8 cellular contexts compared by ENCODE assay signal in the genomic region with DNA sequence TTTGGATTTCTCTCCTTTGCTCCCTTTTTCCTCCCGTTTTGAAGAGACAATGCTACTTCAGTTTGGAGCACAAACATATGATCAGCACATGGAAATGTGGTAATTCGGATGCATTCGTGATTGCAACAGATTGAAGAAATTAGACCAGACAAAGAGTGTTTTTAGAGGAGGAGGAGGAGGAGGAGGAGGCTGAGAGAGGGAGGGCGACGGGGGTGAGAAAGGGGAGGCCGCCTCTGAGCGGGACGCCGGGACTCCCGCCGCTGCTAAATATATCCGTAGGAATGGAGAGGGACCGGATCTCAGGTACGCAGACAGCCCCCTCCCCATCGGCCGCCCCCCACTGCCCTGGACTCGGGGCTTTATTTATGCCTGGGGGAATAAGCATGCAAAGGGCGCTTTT.
DNase-seq lines count a peak whose midpoint lies in the region; ATAC-seq and TF ChIP-seq lines count a peak whose summit lies in the region.

No MANE protein-coding gene starts in this region.

- H3K27ac Mint-ChIP-seq in IgD-negative memory B cell (peak overlapping the region; percentile 90 to 98 (median 96)), brain (peak overlapping the region in 3 of 5 experiments; percentile 6 to 62 (median 22)), T-cell (no peak overlapping the region)

- POLR2A ChIA-PET in T-cell (lab: Charles Lee), result no interaction called here

- H3K27me3 ChIP-seq in muscle layer of colon (ENCODE audit: control insufficient read depth in 1 of 2, insufficient read depth in 2 of 2, low read length in 2 of 2), result no peaks in the 10 kb centered on the region

- peaks cover 0 to 2% (median under 1%) of the 10 kb centered on the region in 3 donors for H3K9me3 Mint-ChIP-seq in IgD-negative memory B cell
- peaks cover 0 to 3% (median 0%) of the 10 kb centered on the region in 5 experiments for H3K9me3 Mint-ChIP-seq in brain
- no peaks in the 10 kb centered on the region for H3K9me3 Mint-ChIP-seq in T-cell

- peak overlapping the region; percentile 82 for H3K27ac ChIP-seq in muscle layer of colon (ENCODE audit: low read depth, low read length)

- TF ChIP-seq CTCF in AG09309 (IDR thresholded peaks at IDR 0.05; ENCODE audit: control insufficient read depth, insufficient read depth, low read depth, low read length, missing control alignments) (no peak), brain (conservative IDR thresholded peaks at IDR 0.05) (no peak)

- H3K36me3 Mint-ChIP-seq in IgD-negative memory B cell (peaks cover 3% of the 10 kb centered on the region), brain (no peaks in the 10 kb centered on the region), T-cell (no peaks in the 10 kb centered on the region)

- no peaks in the 10 kb centered on the region for H3K36me3 ChIP-seq in muscle layer of colon (ENCODE audit: insufficient read depth, low read length)

- no peak for ATAC-seq in T-cell (replicated peaks in 1 of 4)
- ATAC-seq in HG03460 (IDR thresholded peaks at IDR 0.05; ENCODE audit: unreplicated experiment), result no peak
- ATAC-seq in HG02840 (IDR thresholded peaks at IDR 0.05; ENCODE audit: low FRiP score, unreplicated experiment), result no peak

- H3K9me3 ChIP-seq in muscle layer of colon (ENCODE audit: low read length), result no peaks in the 10 kb centered on the region

- H3K4me1 Mint-ChIP-seq in IgD-negative memory B cell, result peaks cover 54 to 57% (median 56%) of the 10 kb centered on the region in 3 donors
- peaks cover 67% of the 10 kb centered on the region for H3K4me1 Mint-ChIP-seq in brain
- peaks cover 24 to 49% (median 36%) of the 10 kb centered on the region in 3 donors for H3K4me1 Mint-ChIP-seq in T-cell

- CTCF ChIA-PET in T-cell (lab: Charles Lee), result no interaction called here

- H3K4me1 ChIP-seq in muscle layer of colon (ENCODE audit: insufficient read depth, low read length), result peaks cover 68% of the 10 kb centered on the region

- H3K4me3 ChIP-seq in AG09309 (ENCODE audit: control insufficient read depth, low read depth, low read length) (peak overlapping the region; percentile 94), muscle layer of colon (ENCODE audit: low read depth in 1 of 2, low read length in 2 of 2) (peak overlapping the region; percentile 42 to 66)

- peak overlapping the region; percentile 96 for H3K9ac ChIP-seq in muscle layer of colon (ENCODE audit: low read length)

- H3K27me3 Mint-ChIP-seq in IgD-negative memory B cell, result peaks cover 7% of the 10 kb centered on the region
- peaks cover 3% of the 10 kb centered on the region for H3K27me3 Mint-ChIP-seq in brain
- no peaks in the 10 kb centered on the region for H3K27me3 Mint-ChIP-seq in T-cell

- DNase-seq in AG09309 (ENCODE audit: low read depth) (no peak), T-cell (no peak), HuH-7.5 (ENCODE audit: low spot score) (no peak)

- H3K4me3 Mint-ChIP-seq in IgD-negative memory B cell (peak overlapping the region; percentile 82 to 98 (median 94)), brain (peak overlapping the region in 1 of 5 experiments; percentile 66), T-cell (no peak overlapping the region)

Comparison
In these comparisons a context has a peak if more than half of its experiments do, and no peak if none do; other contexts are left out.
1. H3K27ac Mint-ChIP-seq: peak in IgD-negative memory B cell (3 of 3) and brain (3 of 5); none in T-cell (0 of 2).
2. H3K4me3 Mint-ChIP-seq: peak in IgD-negative memory B cell (4 of 4); none in T-cell (0 of 3).